In the genomic region with DNA sequence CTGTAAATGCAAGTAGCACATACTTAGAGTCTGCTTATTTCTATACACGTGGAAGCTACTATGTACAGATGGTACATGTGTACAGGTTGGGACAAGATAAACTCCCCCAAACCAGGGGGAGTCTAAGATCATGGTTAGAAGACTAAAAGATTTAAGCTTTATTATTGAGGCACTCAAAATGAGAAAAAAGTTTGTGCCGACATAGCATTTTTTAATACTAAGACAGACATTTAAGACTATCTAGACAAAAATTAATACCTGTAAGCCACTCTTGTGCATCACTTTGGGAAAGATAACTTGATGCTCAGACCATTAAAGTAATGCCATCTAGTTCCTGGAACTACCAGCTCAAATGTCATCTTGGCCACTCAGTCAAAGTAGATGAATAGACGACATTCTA, we compare ENCODE assay signal across 28 cellular contexts.
"Had no signal": no experiment of that assay in that cellular context is flagged by ENCODE, and none has a peak within 500 bp of the region (broad histone marks: within the 10 kb centered on the region; RNA-seq: fewer than 3 reads in every experiment).

No MANE protein-coding gene starts in this region.

- H3K4me3 ChIP-seq: neural progenitor cell, ovary, psoas muscle, skin epidermis, smooth muscle cell, spleen, suprapubic skin, testis, tibial artery, transverse colon, upper lobe of right lung, uterus had no signal

- H3K4me2 ChIP-seq: neural progenitor cell, smooth muscle cell had no signal

- H3K9ac ChIP-seq: neural progenitor cell, parathyroid adenoma had no signal

- H3K4me1 ChIP-seq: neural progenitor cell, parathyroid adenoma, psoas muscle, spleen, suprapubic skin, testis, tibial artery, transverse colon, upper lobe of right lung, uterus had no signal

- H3K36me3 ChIP-seq: neural progenitor cell, ovary, suprapubic skin, tibial artery, transverse colon, upper lobe of right lung, uterus had no signal

- H3K9me3 ChIP-seq: ovary, psoas muscle, spleen, suprapubic skin, testis, tibial artery, transverse colon, upper lobe of right lung, uterus had no signal

- DNase-seq: natural killer cell; occipital lobe; ovary; posterior cingulate gyrus; psoas muscle; right cardiac atrium; spleen; stimulated activated CD4-positive, alpha-beta T cell treated with anti-CD3 and anti-CD28 coated beads, Interleukin-12 subunit alpha, Interleukin-12 subunit beta, amount 100 ng/mL, for 4 hours; stimulated activated CD4-positive, alpha-beta T cell treated with anti-CD3 and anti-CD28 coated beads, Interleukin-1b, Interleukin-23, amount 100 ng/mL, for 48 hours; stimulated activated CD4-positive, alpha-beta T cell treated with anti-CD3 and anti-CD28 coated beads, Interleukin-4, amount 100 ng/mL, for 1 hour; stimulated activated CD4-positive, alpha-beta T cell treated with anti-CD3 and anti-CD28 coated beads, Interleukin-4, amount 100 ng/mL, for 4 hours; stimulated activated CD8-positive, alpha-beta memory T cell treated with anti-CD3 and anti-CD28 coated beads, Interleukin-4, amount 100 ng/mL, for 48 hours; stimulated activated naive CD4-positive, alpha-beta T cell; stimulated activated naive CD8-positive, alpha-beta T cell treated with anti-CD3 and anti-CD28 coated beads, Interleukin-15, amount 100 ng/mL, for 72 hours; stimulated activated naive CD8-positive, alpha-beta T cell treated with anti-CD3 and anti-CD28 coated beads, Interleukin-15, Interleukin-2, amounts not matched to agents 100 U/mL and 50 U/mL, for 24 hours; substantia nigra; testis; tibial artery; transverse colon; upper lobe of right lung; uterus had no signal

- H3K79me2 ChIP-seq: parathyroid adenoma had no signal

- H3K27me3 ChIP-seq: neural progenitor cell, ovary, spleen, suprapubic skin, testis, tibial artery, transverse colon, upper lobe of right lung, uterus had no signal

- H2AFZ ChIP-seq: neural progenitor cell, parathyroid adenoma had no signal

- ATAC-seq: natural killer cell; psoas muscle; right cardiac atrium; sciatic nerve; stimulated activated memory B cell treated with anti-CD40 and anti-IgM and Interleukin-4, amounts not matched to agents 10 μg/mL and 1 μg/mL and 100 μg/mL, for 72 hours; stimulated activated naive CD8-positive, alpha-beta T cell treated with anti-CD3 and anti-CD28 coated beads, Interleukin-15, amount 100 ng/mL, for 72 hours; stimulated activated naive CD8-positive, alpha-beta T cell treated with anti-CD3 and anti-CD28 coated beads, Interleukin-15, Interleukin-2, amounts not matched to agents 100 U/mL and 50 U/mL, for 24 hours; upper lobe of right lung had no signal

- H3K27ac ChIP-seq: neural progenitor cell, ovary, parathyroid adenoma, psoas muscle, skin epidermis, spleen, suprapubic skin, testis, tibial artery, transverse colon, upper lobe of right lung, uterus had no signal
